Comparison of ENCODE assay signal across 1 cellular context in genomic region chr19:47483800-47484690, GRCh38.
TF ChIP-seq lines count a peak whose summit lies in the region.

KPTN (minus strand) TSS chr19:47484219; CDS start chr19:47484160, 59 bp downstream.

TF ChIP-seq in HEK293, 187 proteins besides CTCF, POLR2A, EP300 and RAD21 (continued from another document):
- TF ChIP-seq ZBTB11 (tag by site-specific recombination; conservative IDR thresholded peaks at IDR 0.05; ENCODE audit: low read depth) (peak; percentile 53), REST (tag by site-specific recombination; IDR thresholded peaks at IDR 0.05) (peak; percentile 49; the same call in 1 of the 2 replicates), EGR2 (tag by site-specific recombination; IDR thresholded peaks at IDR 0.05; ENCODE audit: low read depth) (peak; percentile 58), ZNF202 (tag by site-specific recombination; IDR thresholded peaks at IDR 0.05; ENCODE audit: borderline replicate concordance) (no peak), ZNF341 (tag by site-specific recombination; IDR thresholded peaks at IDR 0.05; ENCODE audit: low read depth) (no peak), ZNF335 (tag by site-specific recombination; conservative IDR thresholded peaks at IDR 0.05) (peak; percentile 99), GFI1B (tag by site-specific recombination; IDR thresholded peaks at IDR 0.05) (0 out of 2 replicates have a peak, but pooled peaks have one; percentile 29), ZNF747 (tag by site-specific recombination; IDR thresholded peaks at IDR 0.05) (no peak), IKZF3 (tag by site-specific recombination; IDR thresholded peaks at IDR 0.05) (no peak), ZNF624 (tag by site-specific recombination; IDR thresholded peaks at IDR 0.05) (no peak), ZNF701 (tag by site-specific recombination; IDR thresholded peaks at IDR 0.05) (no peak), ZNF426 (tag by site-specific recombination; IDR thresholded peaks at IDR 0.05) (no peak), INSM2 (tag by site-specific recombination; IDR thresholded peaks at IDR 0.05) (0 out of 2 replicates have a peak, but pooled peaks have one; percentile 46), ZNF518A (tag by site-specific recombination; conservative IDR thresholded peaks at IDR 0.05; ENCODE audit: low read depth) (no peak; the same call in 1 of the 2 replicates), ZNF664 (tag by site-specific recombination; IDR thresholded peaks at IDR 0.05) (0 out of 2 replicates have a peak, but pooled peaks have one; percentile 8), REPIN1 (tag by site-specific recombination; IDR thresholded peaks at IDR 0.05; ENCODE audit: low read depth) (no peak), ZNF433 (tag by site-specific recombination; IDR thresholded peaks at IDR 0.05; ENCODE audit: low read depth) (no peak), ZNF621 (tag by site-specific recombination; IDR thresholded peaks at IDR 0.05) (no peak), BCL6B (tag by site-specific recombination; IDR thresholded peaks at IDR 0.05) (peak; percentile 62; the same call in 1 of the 2 replicates), ZNF521 (tag by site-specific recombination; IDR thresholded peaks at IDR 0.05) (no peak), ZNF48 (tag by site-specific recombination; IDR thresholded peaks at IDR 0.05) (no peak), ZNF132 (tag by site-specific recombination; IDR thresholded peaks at IDR 0.05; ENCODE audit: borderline replicate concordance) (no peak), ZBTB26 (tag by site-specific recombination; optimal IDR thresholded peaks at IDR 0.05) (peak; percentile 91), ZNF155 (tag by site-specific recombination; IDR thresholded peaks at IDR 0.05) (no peak), WT1 (tag by site-specific recombination; IDR thresholded peaks at IDR 0.05) (peak; percentile 45; the same call in 1 of the 2 replicates), ZNF23 (tag by site-specific recombination; IDR thresholded peaks at IDR 0.05; ENCODE audit: borderline replicate concordance) (no peak), ZNF362 (tag by site-specific recombination; IDR thresholded peaks at IDR 0.05) (peak; percentile 83), ZFP3 (tag by site-specific recombination; IDR thresholded peaks at IDR 0.05; ENCODE audit: low read depth) (no peak), ZNF768 (tag by site-specific recombination; IDR thresholded peaks at IDR 0.05) (peak; percentile 81; the same call in 1 of the 2 replicates), ZNF280C (tag by site-specific recombination; IDR thresholded peaks at IDR 0.05) (no peak), ZNF776 (tag by site-specific recombination; IDR thresholded peaks at IDR 0.05; ENCODE audit: borderline replicate concordance) (no peak)
